1 cellular context compared by ENCODE assay signal in the genomic region with DNA sequence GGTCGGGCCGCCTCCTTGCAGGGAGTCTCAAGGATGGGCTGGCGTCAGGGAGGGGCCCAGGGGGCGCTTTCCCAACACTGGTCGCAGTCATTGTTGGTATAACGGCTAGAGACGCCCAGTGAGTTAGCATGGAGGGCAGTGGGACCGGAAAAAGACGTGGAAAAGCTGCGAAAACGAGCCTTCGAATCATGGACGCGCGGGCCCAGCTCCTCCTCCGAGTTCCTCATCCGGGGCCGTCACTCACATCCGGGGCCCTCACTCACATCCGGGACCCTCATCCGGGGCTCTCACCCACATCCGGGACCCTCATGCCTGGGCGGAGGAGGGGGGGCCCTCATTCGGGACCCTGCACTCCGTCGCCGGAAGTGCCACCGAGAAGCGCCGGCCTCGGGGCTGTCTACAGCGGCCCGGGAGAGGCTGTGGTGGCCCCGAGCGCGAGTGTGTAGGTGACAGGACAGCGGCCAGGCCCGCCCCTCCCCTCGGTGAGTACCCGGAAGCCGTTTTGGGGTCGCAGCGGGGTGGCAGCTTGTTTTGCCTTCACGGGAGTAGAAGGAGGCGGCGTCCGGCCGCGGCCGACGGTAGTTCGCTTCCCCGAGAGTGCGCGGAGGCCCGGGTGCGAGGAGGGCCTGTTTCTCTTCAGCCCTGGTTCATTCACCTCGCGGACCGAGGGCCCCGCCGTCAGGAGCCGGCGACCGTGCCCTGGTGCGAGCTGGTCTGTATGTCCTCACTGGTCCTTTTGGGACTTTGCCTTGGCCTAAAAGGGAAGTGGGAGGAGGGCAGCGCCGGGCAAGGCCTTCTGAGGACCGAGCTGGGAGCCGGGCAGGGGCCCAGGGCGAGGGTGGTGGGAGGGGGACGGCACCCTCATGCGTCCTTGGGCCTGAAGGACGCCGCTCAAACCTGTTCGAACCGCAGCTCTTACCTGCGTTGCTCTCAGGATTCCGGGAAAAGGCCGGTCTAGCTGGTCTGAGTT.
TF ChIP-seq lines count a peak whose summit lies in the region.

A gene with protein sequence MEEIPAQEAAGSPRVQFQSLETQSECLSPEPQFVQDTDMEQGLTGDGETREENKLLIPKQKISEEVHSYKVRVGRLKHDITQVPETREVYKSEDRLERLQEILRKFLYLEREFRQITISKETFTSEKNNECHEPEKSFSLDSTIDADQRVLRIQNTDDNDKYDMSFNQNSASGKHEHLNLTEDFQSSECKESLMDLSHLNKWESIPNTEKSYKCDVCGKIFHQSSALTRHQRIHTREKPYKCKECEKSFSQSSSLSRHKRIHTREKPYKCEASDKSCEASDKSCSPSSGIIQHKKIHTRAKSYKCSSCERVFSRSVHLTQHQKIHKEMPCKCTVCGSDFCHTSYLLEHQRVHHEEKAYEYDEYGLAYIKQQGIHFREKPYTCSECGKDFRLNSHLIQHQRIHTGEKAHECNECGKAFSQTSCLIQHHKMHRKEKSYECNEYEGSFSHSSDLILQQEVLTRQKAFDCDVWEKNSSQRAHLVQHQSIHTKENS (plus strand): TSS at position 337 of the 970 bp plus-strand sequence. CDS start 1,918 bp downstream, outside the sequence.

TF ChIP-seq in GM12878, 131 proteins besides CTCF, POLR2A, EP300 and RAD21 (continued from another document and continues in another):
- TF ChIP-seq, protein P1, sequence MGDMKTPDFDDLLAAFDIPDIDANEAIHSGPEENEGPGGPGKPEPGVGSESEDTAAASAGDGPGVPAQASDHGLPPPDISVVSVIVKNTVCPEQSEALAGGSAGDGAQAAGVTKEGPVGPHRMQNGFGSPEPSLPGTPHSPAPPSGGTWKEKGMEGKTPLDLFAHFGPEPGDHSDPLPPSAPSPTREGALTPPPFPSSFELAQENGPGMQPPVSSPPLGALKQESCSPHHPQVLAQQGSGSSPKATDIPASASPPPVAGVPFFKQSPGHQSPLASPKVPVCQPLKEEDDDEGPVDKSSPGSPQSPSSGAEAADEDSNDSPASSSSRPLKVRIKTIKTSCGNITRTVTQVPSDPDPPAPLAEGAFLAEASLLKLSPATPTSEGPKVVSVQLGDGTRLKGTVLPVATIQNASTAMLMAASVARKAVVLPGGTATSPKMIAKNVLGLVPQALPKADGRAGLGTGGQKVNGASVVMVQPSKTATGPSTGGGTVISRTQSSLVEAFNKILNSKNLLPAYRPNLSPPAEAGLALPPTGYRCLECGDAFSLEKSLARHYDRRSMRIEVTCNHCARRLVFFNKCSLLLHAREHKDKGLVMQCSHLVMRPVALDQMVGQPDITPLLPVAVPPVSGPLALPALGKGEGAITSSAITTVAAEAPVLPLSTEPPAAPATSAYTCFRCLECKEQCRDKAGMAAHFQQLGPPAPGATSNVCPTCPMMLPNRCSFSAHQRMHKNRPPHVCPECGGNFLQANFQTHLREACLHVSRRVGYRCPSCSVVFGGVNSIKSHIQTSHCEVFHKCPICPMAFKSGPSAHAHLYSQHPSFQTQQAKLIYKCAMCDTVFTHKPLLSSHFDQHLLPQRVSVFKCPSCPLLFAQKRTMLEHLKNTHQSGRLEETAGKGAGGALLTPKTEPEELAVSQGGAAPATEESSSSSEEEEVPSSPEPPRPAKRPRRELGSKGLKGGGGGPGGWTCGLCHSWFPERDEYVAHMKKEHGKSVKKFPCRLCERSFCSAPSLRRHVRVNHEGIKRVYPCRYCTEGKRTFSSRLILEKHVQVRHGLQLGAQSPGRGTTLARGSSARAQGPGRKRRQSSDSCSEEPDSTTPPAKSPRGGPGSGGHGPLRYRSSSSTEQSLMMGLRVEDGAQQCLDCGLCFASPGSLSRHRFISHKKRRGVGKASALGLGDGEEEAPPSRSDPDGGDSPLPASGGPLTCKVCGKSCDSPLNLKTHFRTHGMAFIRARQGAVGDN (IDR thresholded peaks at IDR 0.05) = 0 out of 2 replicates have a peak, but pooled peaks have one; percentile 35
- TF ChIP-seq MTA2 (IDR thresholded peaks at IDR 0.05; ENCODE audit: low read depth) (0 out of 2 replicates have a peak, but pooled peaks have one; percentile 55), CBX5 (IDR thresholded peaks at IDR 0.05; ENCODE audit: low read depth) (no peak), MYC (IDR thresholded peaks at IDR 0.05; ENCODE audit: insufficient read depth, insufficient read length, insufficient replicate concordance, low read length, severe bottlenecking) (no peak), SREBF2 (IDR thresholded peaks at IDR 0.05; ENCODE audit: low read length) (no peak), MTA3 (IDR thresholded peaks at IDR 0.05; ENCODE audit: borderline replicate concordance, low read length) (no peak; the same call in 1 of the 2 replicates), RUNX3 (IDR thresholded peaks at IDR 0.05; ENCODE audit: low read length) (no peak; the same call in 1 of the 2 replicates), RBBP5 (conservative IDR thresholded peaks at IDR 0.05) (no peak), HDGF (IDR thresholded peaks at IDR 0.05) (0 out of 2 replicates have a peak, but pooled peaks have one; percentile 65), ESRRA (IDR thresholded peaks at IDR 0.05; ENCODE audit: low read length) (no peak), FOXK2 (IDR thresholded peaks at IDR 0.05) (no peak), ZNF207 (IDR thresholded peaks at IDR 0.05; ENCODE audit: borderline replicate concordance) (0 out of 2 replicates have a peak, but pooled peaks have one; percentile 63), PML (IDR thresholded peaks at IDR 0.05; ENCODE audit: low read length) (peak; percentile 92), SMAD5 (IDR thresholded peaks at IDR 0.05; ENCODE audit: low read depth) (peak; percentile 91), SUZ12 (IDR thresholded peaks at IDR 0.05; ENCODE audit: unreplicated experiment) (no peak), TCF12 (IDR thresholded peaks at IDR 0.05; ENCODE audit: low read depth, low read length) (peak; percentile 14; the same call in 1 of the 2 replicates), MXI1 (IDR thresholded peaks at IDR 0.05; ENCODE audit: low read depth, low read length) (peak; percentile 58; the same call in 1 of the 2 replicates), GATAD2B (conservative IDR thresholded peaks at IDR 0.05; ENCODE audit: low read depth) (peak; percentile 89), ATF7 (IDR thresholded peaks at IDR 0.05; ENCODE audit: low read depth) (peak; percentile 43; the same call in 1 of the 2 replicates), RFX5 (IDR thresholded peaks at IDR 0.05; ENCODE audit: low read depth, low read length) (no peak), ZSCAN29 (IDR thresholded peaks at IDR 0.05) (no peak), RAD51 (IDR thresholded peaks at IDR 0.05) (no peak), FOXM1 (IDR thresholded peaks at IDR 0.05; ENCODE audit: low read depth, low read length) (no peak), CHD2 (IDR thresholded peaks at IDR 0.05; ENCODE audit: borderline replicate concordance, low read depth, low read length) (no peak), CHD1 (IDR thresholded peaks at IDR 0.05; ENCODE audit: low read depth, low read length) (no peak), CBFB (IDR thresholded peaks at IDR 0.05; ENCODE audit: low read depth) (no peak; the same call in none of the 2 replicates), YY1 (IDR thresholded peaks at IDR 0.05; ENCODE audit: low read depth, low read length) (peak; percentile 77), HCFC1 (IDR thresholded peaks at IDR 0.05; ENCODE audit: low read length) (peak; percentile 57), RB1 (IDR thresholded peaks at IDR 0.05; ENCODE audit: borderline replicate concordance) (peak; percentile 31; the same call in 1 of the 2 replicates)
- TF ChIP-seq, protein P2, sequence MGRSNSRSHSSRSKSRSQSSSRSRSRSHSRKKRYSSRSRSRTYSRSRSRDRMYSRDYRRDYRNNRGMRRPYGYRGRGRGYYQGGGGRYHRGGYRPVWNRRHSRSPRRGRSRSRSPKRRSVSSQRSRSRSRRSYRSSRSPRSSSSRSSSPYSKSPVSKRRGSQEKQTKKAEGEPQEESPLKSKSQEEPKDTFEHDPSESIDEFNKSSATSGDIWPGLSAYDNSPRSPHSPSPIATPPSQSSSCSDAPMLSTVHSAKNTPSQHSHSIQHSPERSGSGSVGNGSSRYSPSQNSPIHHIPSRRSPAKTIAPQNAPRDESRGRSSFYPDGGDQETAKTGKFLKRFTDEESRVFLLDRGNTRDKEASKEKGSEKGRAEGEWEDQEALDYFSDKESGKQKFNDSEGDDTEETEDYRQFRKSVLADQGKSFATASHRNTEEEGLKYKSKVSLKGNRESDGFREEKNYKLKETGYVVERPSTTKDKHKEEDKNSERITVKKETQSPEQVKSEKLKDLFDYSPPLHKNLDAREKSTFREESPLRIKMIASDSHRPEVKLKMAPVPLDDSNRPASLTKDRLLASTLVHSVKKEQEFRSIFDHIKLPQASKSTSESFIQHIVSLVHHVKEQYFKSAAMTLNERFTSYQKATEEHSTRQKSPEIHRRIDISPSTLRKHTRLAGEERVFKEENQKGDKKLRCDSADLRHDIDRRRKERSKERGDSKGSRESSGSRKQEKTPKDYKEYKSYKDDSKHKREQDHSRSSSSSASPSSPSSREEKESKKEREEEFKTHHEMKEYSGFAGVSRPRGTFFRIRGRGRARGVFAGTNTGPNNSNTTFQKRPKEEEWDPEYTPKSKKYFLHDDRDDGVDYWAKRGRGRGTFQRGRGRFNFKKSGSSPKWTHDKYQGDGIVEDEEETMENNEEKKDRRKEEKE (IDR thresholded peaks at IDR 0.05) = no peak
- TF ChIP-seq, protein P3, sequence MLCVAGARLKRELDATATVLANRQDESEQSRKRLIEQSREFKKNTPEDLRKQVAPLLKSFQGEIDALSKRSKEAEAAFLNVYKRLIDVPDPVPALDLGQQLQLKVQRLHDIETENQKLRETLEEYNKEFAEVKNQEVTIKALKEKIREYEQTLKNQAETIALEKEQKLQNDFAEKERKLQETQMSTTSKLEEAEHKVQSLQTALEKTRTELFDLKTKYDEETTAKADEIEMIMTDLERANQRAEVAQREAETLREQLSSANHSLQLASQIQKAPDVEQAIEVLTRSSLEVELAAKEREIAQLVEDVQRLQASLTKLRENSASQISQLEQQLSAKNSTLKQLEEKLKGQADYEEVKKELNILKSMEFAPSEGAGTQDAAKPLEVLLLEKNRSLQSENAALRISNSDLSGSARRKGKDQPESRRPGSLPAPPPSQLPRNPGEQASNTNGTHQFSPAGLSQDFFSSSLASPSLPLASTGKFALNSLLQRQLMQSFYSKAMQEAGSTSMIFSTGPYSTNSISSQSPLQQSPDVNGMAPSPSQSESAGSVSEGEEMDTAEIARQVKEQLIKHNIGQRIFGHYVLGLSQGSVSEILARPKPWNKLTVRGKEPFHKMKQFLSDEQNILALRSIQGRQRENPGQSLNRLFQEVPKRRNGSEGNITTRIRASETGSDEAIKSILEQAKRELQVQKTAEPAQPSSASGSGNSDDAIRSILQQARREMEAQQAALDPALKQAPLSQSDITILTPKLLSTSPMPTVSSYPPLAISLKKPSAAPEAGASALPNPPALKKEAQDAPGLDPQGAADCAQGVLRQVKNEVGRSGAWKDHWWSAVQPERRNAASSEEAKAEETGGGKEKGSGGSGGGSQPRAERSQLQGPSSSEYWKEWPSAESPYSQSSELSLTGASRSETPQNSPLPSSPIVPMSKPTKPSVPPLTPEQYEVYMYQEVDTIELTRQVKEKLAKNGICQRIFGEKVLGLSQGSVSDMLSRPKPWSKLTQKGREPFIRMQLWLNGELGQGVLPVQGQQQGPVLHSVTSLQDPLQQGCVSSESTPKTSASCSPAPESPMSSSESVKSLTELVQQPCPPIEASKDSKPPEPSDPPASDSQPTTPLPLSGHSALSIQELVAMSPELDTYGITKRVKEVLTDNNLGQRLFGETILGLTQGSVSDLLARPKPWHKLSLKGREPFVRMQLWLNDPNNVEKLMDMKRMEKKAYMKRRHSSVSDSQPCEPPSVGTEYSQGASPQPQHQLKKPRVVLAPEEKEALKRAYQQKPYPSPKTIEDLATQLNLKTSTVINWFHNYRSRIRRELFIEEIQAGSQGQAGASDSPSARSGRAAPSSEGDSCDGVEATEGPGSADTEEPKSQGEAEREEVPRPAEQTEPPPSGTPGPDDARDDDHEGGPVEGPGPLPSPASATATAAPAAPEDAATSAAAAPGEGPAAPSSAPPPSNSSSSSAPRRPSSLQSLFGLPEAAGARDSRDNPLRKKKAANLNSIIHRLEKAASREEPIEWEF (IDR thresholded peaks at IDR 0.05; ENCODE audit: insufficient replicate concordance, low read depth, low read length) = no peak
- TF ChIP-seq, protein P4, sequence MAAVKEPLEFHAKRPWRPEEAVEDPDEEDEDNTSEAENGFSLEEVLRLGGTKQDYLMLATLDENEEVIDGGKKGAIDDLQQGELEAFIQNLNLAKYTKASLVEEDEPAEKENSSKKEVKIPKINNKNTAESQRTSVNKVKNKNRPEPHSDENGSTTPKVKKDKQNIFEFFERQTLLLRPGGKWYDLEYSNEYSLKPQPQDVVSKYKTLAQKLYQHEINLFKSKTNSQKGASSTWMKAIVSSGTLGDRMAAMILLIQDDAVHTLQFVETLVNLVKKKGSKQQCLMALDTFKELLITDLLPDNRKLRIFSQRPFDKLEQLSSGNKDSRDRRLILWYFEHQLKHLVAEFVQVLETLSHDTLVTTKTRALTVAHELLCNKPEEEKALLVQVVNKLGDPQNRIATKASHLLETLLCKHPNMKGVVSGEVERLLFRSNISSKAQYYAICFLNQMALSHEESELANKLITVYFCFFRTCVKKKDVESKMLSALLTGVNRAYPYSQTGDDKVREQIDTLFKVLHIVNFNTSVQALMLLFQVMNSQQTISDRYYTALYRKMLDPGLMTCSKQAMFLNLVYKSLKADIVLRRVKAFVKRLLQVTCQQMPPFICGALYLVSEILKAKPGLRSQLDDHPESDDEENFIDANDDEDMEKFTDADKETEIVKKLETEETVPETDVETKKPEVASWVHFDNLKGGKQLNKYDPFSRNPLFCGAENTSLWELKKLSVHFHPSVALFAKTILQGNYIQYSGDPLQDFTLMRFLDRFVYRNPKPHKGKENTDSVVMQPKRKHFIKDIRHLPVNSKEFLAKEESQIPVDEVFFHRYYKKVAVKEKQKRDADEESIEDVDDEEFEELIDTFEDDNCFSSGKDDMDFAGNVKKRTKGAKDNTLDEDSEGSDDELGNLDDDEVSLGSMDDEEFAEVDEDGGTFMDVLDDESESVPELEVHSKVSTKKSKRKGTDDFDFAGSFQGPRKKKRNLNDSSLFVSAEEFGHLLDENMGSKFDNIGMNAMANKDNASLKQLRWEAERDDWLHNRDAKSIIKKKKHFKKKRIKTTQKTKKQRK (IDR thresholded peaks at IDR 0.05; ENCODE audit: low read depth, low read length) = no peak
- TF ChIP-seq, protein P5, sequence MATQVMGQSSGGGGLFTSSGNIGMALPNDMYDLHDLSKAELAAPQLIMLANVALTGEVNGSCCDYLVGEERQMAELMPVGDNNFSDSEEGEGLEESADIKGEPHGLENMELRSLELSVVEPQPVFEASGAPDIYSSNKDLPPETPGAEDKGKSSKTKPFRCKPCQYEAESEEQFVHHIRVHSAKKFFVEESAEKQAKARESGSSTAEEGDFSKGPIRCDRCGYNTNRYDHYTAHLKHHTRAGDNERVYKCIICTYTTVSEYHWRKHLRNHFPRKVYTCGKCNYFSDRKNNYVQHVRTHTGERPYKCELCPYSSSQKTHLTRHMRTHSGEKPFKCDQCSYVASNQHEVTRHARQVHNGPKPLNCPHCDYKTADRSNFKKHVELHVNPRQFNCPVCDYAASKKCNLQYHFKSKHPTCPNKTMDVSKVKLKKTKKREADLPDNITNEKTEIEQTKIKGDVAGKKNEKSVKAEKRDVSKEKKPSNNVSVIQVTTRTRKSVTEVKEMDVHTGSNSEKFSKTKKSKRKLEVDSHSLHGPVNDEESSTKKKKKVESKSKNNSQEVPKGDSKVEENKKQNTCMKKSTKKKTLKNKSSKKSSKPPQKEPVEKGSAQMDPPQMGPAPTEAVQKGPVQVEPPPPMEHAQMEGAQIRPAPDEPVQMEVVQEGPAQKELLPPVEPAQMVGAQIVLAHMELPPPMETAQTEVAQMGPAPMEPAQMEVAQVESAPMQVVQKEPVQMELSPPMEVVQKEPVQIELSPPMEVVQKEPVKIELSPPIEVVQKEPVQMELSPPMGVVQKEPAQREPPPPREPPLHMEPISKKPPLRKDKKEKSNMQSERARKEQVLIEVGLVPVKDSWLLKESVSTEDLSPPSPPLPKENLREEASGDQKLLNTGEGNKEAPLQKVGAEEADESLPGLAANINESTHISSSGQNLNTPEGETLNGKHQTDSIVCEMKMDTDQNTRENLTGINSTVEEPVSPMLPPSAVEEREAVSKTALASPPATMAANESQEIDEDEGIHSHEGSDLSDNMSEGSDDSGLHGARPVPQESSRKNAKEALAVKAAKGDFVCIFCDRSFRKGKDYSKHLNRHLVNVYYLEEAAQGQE (IDR thresholded peaks at IDR 0.05; ENCODE audit: low read depth, low read length) = no peak
